30 cellular contexts compared by ENCODE assay signal in the genomic region with DNA sequence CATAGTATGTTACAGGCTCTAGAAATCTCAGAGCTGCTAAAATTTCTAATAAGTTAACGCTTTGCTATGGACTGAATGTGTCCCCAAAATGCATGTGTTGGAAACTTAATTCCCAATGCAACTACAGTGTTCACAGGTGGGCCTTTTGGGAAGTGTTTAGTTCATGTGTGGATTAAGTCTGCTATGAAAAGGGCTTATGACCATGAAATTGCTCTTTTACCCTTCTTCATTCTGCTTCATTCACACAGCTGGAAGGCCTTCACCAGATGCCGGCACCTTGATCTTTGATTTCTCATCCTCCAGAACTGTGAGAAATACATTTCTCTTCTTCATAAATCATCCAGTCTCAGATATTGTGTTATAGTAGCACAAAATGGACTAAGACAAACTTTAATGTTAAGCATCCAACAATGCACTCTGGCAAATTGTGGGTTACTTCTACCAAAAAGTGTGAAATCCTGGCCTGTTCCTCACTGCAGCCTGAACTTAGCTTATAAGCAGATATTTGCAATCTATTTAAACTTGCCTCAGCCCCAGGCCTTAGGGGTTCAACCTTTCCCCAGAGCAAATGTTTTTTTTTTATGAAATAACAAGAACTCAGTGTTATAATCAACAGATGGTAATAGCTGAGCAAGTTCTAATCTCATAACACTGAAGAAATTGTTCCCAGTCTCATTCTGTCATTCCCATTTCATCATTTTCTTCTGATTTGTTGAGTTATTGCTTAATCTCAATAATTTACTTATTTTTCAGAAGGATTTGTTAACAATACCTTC.
"Had no signal": no experiment of that assay in that cellular context is flagged by ENCODE, and none has a peak within 500 bp of the region (broad histone marks: within the 10 kb centered on the region; RNA-seq: fewer than 3 reads in every experiment).

No MANE protein-coding gene starts in this region.

- H3K27ac ChIP-seq: brain microvascular endothelial cell, coronary artery, dorsolateral prefrontal cortex, left lung, right lobe of liver, upper lobe of left lung, vagina had no signal

- H3K9me3 ChIP-seq: left lung, mucosa of descending colon, right lobe of liver, upper lobe of left lung, vagina had no signal

- H3K27ac Mint-ChIP-seq: activated CD4-positive, alpha-beta memory T cell treated with anti-CD3 and anti-CD28 coated beads for 36 hours; activated CD4-positive, alpha-beta T cell treated with anti-CD3 and anti-CD28 coated beads, Interleukin-2, amount 10 ng/mL, durations not matched to agents 24 days and 14 days; activated naive CD4-positive, alpha-beta T cell treated with anti-CD3 and anti-CD28 coated beads for 36 hours; activated naive CD8-positive, alpha-beta T cell treated with anti-CD3 and anti-CD28 coated beads for 36 hours; activated T-helper 1 cell treated with anti-CD3 and anti-CD28 coated beads, Interleukin-12 subunit alpha, Interleukin-12 subunit beta, Interleukin-2, Interleukin-4 antibody, amounts not matched to agents 30 ng/mL and 10 ng/mL and 1 ng/mL, durations not matched to agents 14 hours and 24 hours and 36 hours; natural killer cell treated with Interleukin-12 subunit alpha and Interleukin-12 subunit beta and Interleukin-15 and Interleukin-18, amount 100 ng/mL, for 72 hours; stimulated activated memory B cell treated with anti-CD40 and anti-IgM and Interleukin-4, amounts not matched to agents 10 μg/mL and 1 μg/mL and 100 μg/mL, for 72 hours; stimulated activated naive CD8-positive, alpha-beta T cell treated with anti-CD3 and anti-CD28 coated beads, Interleukin-15, amount 100 ng/mL, for 72 hours; T-helper 17 cell had no signal

- H3K4me3 ChIP-seq: coronary artery, dorsolateral prefrontal cortex, left lung, mucosa of descending colon, right lobe of liver, upper lobe of left lung, vagina had no signal

- H3K4me1 Mint-ChIP-seq: stimulated activated memory B cell treated with anti-CD40 and anti-IgM and Interleukin-4, amounts not matched to agents 10 μg/mL and 1 μg/mL and 100 μg/mL, for 72 hours; T-helper 17 cell had no signal

- H3K36me3 Mint-ChIP-seq: activated CD4-positive, alpha-beta memory T cell treated with anti-CD3 and anti-CD28 coated beads for 36 hours; stimulated activated memory B cell treated with anti-CD40 and anti-IgM and Interleukin-4, amounts not matched to agents 10 μg/mL and 1 μg/mL and 100 μg/mL, for 72 hours had no signal

- H3K9me3 Mint-ChIP-seq: activated naive CD4-positive, alpha-beta T cell treated with anti-CD3 and anti-CD28 coated beads for 36 hours had no signal

- H3K36me3 ChIP-seq: brain microvascular endothelial cell, left lung, right lobe of liver, upper lobe of left lung, vagina had no signal

- H3K4me1 ChIP-seq: left lung, right lobe of liver, upper lobe of left lung, vagina had no signal

- H3K27me3 Mint-ChIP-seq: activated CD4-positive, alpha-beta T cell treated with anti-CD3 and anti-CD28 coated beads, Interleukin-2, amount 10 ng/mL, durations not matched to agents 24 days and 14 days; natural killer cell treated with Interleukin-12 subunit alpha and Interleukin-12 subunit beta and Interleukin-15 and Interleukin-18, amount 100 ng/mL, for 72 hours; T-helper 17 cell had no signal

- ATAC-seq: left lung; mucosa of descending colon; natural killer cell treated with Interleukin-12 subunit alpha and Interleukin-12 subunit beta and Interleukin-15 and Interleukin-18, amount 100 ng/mL, for 72 hours; right lobe of liver; stimulated activated memory B cell treated with anti-CD40 and anti-IgM and Interleukin-4, amounts not matched to agents 10 μg/mL and 1 μg/mL and 100 μg/mL, for 72 hours; stimulated activated naive CD8-positive, alpha-beta T cell treated with anti-CD3 and anti-CD28 coated beads, Interleukin-15, amount 100 ng/mL, for 72 hours; T-helper 17 cell had no signal

- H3K4me3 Mint-ChIP-seq: activated CD4-positive, alpha-beta memory T cell treated with anti-CD3 and anti-CD28 coated beads for 36 hours; activated CD4-positive, alpha-beta T cell treated with anti-CD3 and anti-CD28 coated beads, Interleukin-2, amount 10 ng/mL, durations not matched to agents 24 days and 14 days; activated naive CD4-positive, alpha-beta T cell treated with anti-CD3 and anti-CD28 coated beads for 36 hours; activated naive CD8-positive, alpha-beta T cell treated with anti-CD3 and anti-CD28 coated beads for 36 hours; activated T-helper 1 cell treated with anti-CD3 and anti-CD28 coated beads, Interleukin-12 subunit alpha, Interleukin-12 subunit beta, Interleukin-2, Interleukin-4 antibody, amounts not matched to agents 30 ng/mL and 10 ng/mL and 1 ng/mL, durations not matched to agents 14 hours and 24 hours and 36 hours; natural killer cell treated with Interleukin-12 subunit alpha and Interleukin-12 subunit beta and Interleukin-15 and Interleukin-18, amount 100 ng/mL, for 72 hours; stimulated activated memory B cell treated with anti-CD40 and anti-IgM and Interleukin-4, amounts not matched to agents 10 μg/mL and 1 μg/mL and 100 μg/mL, for 72 hours; stimulated activated naive CD8-positive, alpha-beta T cell treated with anti-CD3 and anti-CD28 coated beads, Interleukin-15, amount 100 ng/mL, for 72 hours; T-helper 17 cell had no signal

- H3K27me3 ChIP-seq: brain microvascular endothelial cell, left lung, right lobe of liver, upper lobe of left lung, vagina had no signal

- DNase-seq: activated CD4-positive, alpha-beta memory T cell treated with anti-CD3 and anti-CD28 coated beads for 36 hours; activated CD4-positive, alpha-beta T cell treated with anti-CD3 and anti-CD28 coated beads, Interleukin-2, amount 10 ng/mL, durations not matched to agents 24 days and 14 days; activated CD4-positive, CD25-positive, alpha-beta regulatory T cell treated with anti-CD3 and anti-CD28 coated beads, Interleukin-2, amount 50 U/mL, for 72 hours; activated CD8-positive, alpha-beta memory T cell treated with anti-CD3 and anti-CD28 coated beads, Interleukin-2, amount 50 U/mL, for 4 hours; activated effector memory CD4-positive, alpha-beta T cell treated with anti-CD3 and anti-CD28 coated beads, Interleukin-2, amount 50 U/mL, for 16 hours; activated naive CD4-positive, alpha-beta T cell treated with anti-CD3 and anti-CD28 coated beads for 36 hours; activated naive CD8-positive, alpha-beta T cell treated with anti-CD3 and anti-CD28 coated beads for 36 hours; activated T-cell treated with anti-CD3 and anti-CD28 coated beads, Interleukin-2, amount 50 U/mL, for 1 hour; amniotic stem cell; brain microvascular endothelial cell; dorsolateral prefrontal cortex; effector memory CD4-positive, alpha-beta T cell; foreskin melanocyte; left lung; mucosa of descending colon; right lobe of liver; small intestine; stimulated activated CD4-positive, alpha-beta T cell treated with anti-CD3 and anti-CD28 coated beads, Interleukin-1b, Interleukin-23, amount 100 ng/mL, for 48 hours; stimulated activated CD4-positive, alpha-beta T cell treated with anti-CD3 and anti-CD28 coated beads, Interleukin-4, amount 100 ng/mL, for 4 hours; stimulated activated CD8-positive, alpha-beta memory T cell treated with anti-CD3 and anti-CD28 coated beads, Interleukin-4, amount 100 ng/mL, for 48 hours; stimulated activated naive CD8-positive, alpha-beta T cell treated with anti-CD3 and anti-CD28 coated beads, Interleukin-15, amount 100 ng/mL, for 72 hours; substantia nigra; T-helper 17 cell; T1000; upper lobe of left lung had no signal
